Comparison of ENCODE assay signal across 2 cellular contexts in the genomic region with DNA sequence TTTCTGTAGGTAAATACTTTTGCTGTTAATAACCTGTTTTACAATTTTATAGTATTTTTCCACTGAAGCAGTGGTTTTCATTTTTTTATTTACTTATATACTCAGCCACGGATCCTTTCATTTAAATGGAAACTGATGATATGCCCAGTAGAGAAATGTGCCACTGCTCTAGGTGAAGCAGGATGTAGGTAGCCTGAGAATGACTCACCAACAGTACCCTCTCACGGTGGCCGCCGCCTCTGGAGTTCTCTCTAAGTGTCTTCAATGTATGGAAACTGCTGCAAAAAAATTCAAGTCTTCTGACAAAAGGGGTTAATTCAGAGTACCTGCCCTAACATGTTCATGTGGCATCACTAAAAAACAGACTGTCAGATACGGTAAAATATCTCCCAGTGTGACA.
TF ChIP-seq lines count a peak whose summit lies in the region.

No MANE protein-coding gene starts in this region.

TF ChIP-seq in A549, 52 proteins besides CTCF, POLR2A, EP300 and RAD21:
- TF ChIP-seq TP53 (CRISPR knock-in tag; IDR thresholded peaks at IDR 0.05) (no peak), RARB (CRISPR knock-in tag; IDR thresholded peaks at IDR 0.05) (no peak), RCOR1 (IDR thresholded peaks at IDR 0.05; ENCODE audit: low read depth, low read length) (no peak), ESRRA (IDR thresholded peaks at IDR 0.05; ENCODE audit: borderline replicate concordance, low read length) (no peak), ZSCAN20 (CRISPR knock-in tag; IDR thresholded peaks at IDR 0.05) (no peak), KDM5A (IDR thresholded peaks at IDR 0.05) (no peak), BHLHE40 (IDR thresholded peaks at IDR 0.05; ENCODE audit: low read depth, low read length) (no peak), KDM1A (IDR thresholded peaks at IDR 0.05; ENCODE audit: low read depth) (no peak), HEYL (CRISPR knock-in tag; IDR thresholded peaks at IDR 0.05) (no peak), RNF2 (IDR thresholded peaks at IDR 0.05; ENCODE audit: borderline replicate concordance, low read depth) (no peak), CBX2 (IDR thresholded peaks at IDR 0.05; ENCODE audit: borderline replicate concordance, low read depth) (no peak), CEBPB (IDR thresholded peaks at IDR 0.05) (no peak), FOXS1 (CRISPR knock-in tag; IDR thresholded peaks at IDR 0.05) (no peak)
- TF ChIP-seq, protein P1, sequence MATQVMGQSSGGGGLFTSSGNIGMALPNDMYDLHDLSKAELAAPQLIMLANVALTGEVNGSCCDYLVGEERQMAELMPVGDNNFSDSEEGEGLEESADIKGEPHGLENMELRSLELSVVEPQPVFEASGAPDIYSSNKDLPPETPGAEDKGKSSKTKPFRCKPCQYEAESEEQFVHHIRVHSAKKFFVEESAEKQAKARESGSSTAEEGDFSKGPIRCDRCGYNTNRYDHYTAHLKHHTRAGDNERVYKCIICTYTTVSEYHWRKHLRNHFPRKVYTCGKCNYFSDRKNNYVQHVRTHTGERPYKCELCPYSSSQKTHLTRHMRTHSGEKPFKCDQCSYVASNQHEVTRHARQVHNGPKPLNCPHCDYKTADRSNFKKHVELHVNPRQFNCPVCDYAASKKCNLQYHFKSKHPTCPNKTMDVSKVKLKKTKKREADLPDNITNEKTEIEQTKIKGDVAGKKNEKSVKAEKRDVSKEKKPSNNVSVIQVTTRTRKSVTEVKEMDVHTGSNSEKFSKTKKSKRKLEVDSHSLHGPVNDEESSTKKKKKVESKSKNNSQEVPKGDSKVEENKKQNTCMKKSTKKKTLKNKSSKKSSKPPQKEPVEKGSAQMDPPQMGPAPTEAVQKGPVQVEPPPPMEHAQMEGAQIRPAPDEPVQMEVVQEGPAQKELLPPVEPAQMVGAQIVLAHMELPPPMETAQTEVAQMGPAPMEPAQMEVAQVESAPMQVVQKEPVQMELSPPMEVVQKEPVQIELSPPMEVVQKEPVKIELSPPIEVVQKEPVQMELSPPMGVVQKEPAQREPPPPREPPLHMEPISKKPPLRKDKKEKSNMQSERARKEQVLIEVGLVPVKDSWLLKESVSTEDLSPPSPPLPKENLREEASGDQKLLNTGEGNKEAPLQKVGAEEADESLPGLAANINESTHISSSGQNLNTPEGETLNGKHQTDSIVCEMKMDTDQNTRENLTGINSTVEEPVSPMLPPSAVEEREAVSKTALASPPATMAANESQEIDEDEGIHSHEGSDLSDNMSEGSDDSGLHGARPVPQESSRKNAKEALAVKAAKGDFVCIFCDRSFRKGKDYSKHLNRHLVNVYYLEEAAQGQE (IDR thresholded peaks at IDR 0.05): no peak
TF ChIP-seq in A549: peak in this region for 0.

TF ChIP-seq in IMR-90, 13 proteins besides CTCF, POLR2A, EP300 and RAD21:
- no peak for TF ChIP-seq RFX5 (IDR thresholded peaks at IDR 0.05; ENCODE audit: low read depth, low read length)
- no peak for TF ChIP-seq USF2 (IDR thresholded peaks at IDR 0.05; ENCODE audit: low read depth, low read length)
